19 cellular contexts compared by ENCODE assay signal in genomic region chr15:25719101-25719985, GRCh38.
"Had no signal": no experiment of that assay in that cellular context is flagged by ENCODE, and none has a peak within 500 bp of the region (broad histone marks: within the 10 kb centered on the region; RNA-seq: fewer than 3 reads in every experiment).

No MANE protein-coding gene starts in this region.

- ATAC-seq: effector memory CD8-positive, alpha-beta T cell; gastroesophageal sphincter; left ventricle myocardium superior; sciatic nerve; stimulated activated naive B cell treated with anti-CD40 and anti-IgM and Interleukin-4, amounts not matched to agents 10 μg/mL and 1 μg/mL and 100 μg/mL, for 72 hours had no signal

- H3K4me3 ChIP-seq: gastroesophageal sphincter, smooth muscle cell had no signal

- H3K27ac Mint-ChIP-seq: effector memory CD8-positive, alpha-beta T cell; nephron; stimulated activated naive B cell treated with anti-CD40 and anti-IgM and Interleukin-4, amounts not matched to agents 10 μg/mL and 1 μg/mL and 100 μg/mL, for 72 hours had no signal

- DNase-seq: activated CD4-positive, alpha-beta T cell treated with anti-CD3 and anti-CD28 coated beads, Interleukin-2, amount 50 U/mL, for 4 hours; activated gamma-delta T cell; anterior cingulate cortex; brain microvascular endothelial cell; central memory CD4-positive, alpha-beta T cell; effector memory CD8-positive, alpha-beta T cell; left ventricle myocardium superior; mammary epithelial cell; midbrain; nucleus accumbens; stimulated activated CD4-positive, alpha-beta T cell treated with anti-CD3 and anti-CD28 coated beads, Interleukin-2, amount 100 ng/mL, for 48 hours; stimulated activated CD8-positive, alpha-beta memory T cell treated with anti-CD3 and anti-CD28 coated beads, Interleukin-4, amount 100 ng/mL, for 48 hours; stimulated activated naive B cell treated with anti-CD40 and anti-IgM and Interleukin-4, amounts not matched to agents 10 μg/mL and 1 μg/mL and 100 μg/mL, for 72 hours; T-helper 1 cell had no signal

- H3K36me3 Mint-ChIP-seq: stimulated activated naive B cell treated with anti-CD40 and anti-IgM and Interleukin-4, amounts not matched to agents 10 μg/mL and 1 μg/mL and 100 μg/mL, for 72 hours had no signal

- H3K27ac ChIP-seq: brain microvascular endothelial cell, gastroesophageal sphincter had no signal

- H3K27me3 Mint-ChIP-seq: activated naive CD4-positive, alpha-beta T cell treated with anti-CD3 and anti-CD28 coated beads, Interleukin-2, amount 50 U/mL, for 24 hours; effector memory CD8-positive, alpha-beta T cell had no signal

- H3K9me3 Mint-ChIP-seq: activated naive CD4-positive, alpha-beta T cell treated with anti-CD3 and anti-CD28 coated beads, Interleukin-2, amount 50 U/mL, for 24 hours; effector memory CD8-positive, alpha-beta T cell; nephron; stimulated activated naive B cell treated with anti-CD40 and anti-IgM and Interleukin-4, amounts not matched to agents 10 μg/mL and 1 μg/mL and 100 μg/mL, for 72 hours had no signal

- H3K36me3 ChIP-seq: brain microvascular endothelial cell had no signal

- H3K9me3 ChIP-seq: gastroesophageal sphincter had no signal

- H3K4me3 Mint-ChIP-seq: activated naive CD4-positive, alpha-beta T cell treated with anti-CD3 and anti-CD28 coated beads, Interleukin-2, amount 50 U/mL, for 24 hours; effector memory CD8-positive, alpha-beta T cell; nephron; stimulated activated naive B cell treated with anti-CD40 and anti-IgM and Interleukin-4, amounts not matched to agents 10 μg/mL and 1 μg/mL and 100 μg/mL, for 72 hours had no signal

- H3K4me1 Mint-ChIP-seq: activated naive CD4-positive, alpha-beta T cell treated with anti-CD3 and anti-CD28 coated beads, Interleukin-2, amount 50 U/mL, for 24 hours had no signal

- H3K27me3 ChIP-seq: brain microvascular endothelial cell, gastroesophageal sphincter had no signal
